In genomic region chr21:31318971-31319370, GRCh38 we compare ENCODE assay signal across 26 cellular contexts.
"Had no signal": no experiment of that assay in that cellular context is flagged by ENCODE, and none has a peak within 500 bp of the region (broad histone marks: within the 10 kb centered on the region; RNA-seq: fewer than 3 reads in every experiment).

No MANE protein-coding gene starts in this region.

- H3K27ac Mint-ChIP-seq: immature natural killer cell; memory B cell; natural killer cell; progenitor cell of endocrine pancreas; stimulated activated naive B cell treated with anti-CD40 and anti-IgM and Interleukin-4, amounts not matched to agents 10 μg/mL and 1 μg/mL and 100 μg/mL, for 72 hours; stimulated activated naive CD8-positive, alpha-beta T cell treated with anti-CD3 and anti-CD28 coated beads, Interleukin-15, Interleukin-2, amounts not matched to agents 100 ng/mL and 50 ng/mL, for 24 hours had no signal

- H3K36me3 ChIP-seq: gastroesophageal sphincter, heart left ventricle, neutrophil, right lobe of liver, thoracic aorta, tibial nerve, upper lobe of right lung, uterus had no signal

- H3K27me3 ChIP-seq: gastroesophageal sphincter, heart left ventricle, neutrophil, right lobe of liver, tibial nerve, upper lobe of right lung, uterus had no signal

- ATAC-seq: effector memory CD8-positive, alpha-beta T cell; gastroesophageal sphincter; heart left ventricle; left lobe of liver; natural killer cell; right lobe of liver; stimulated activated naive B cell treated with anti-CD40 and anti-IgM and Interleukin-4, amounts not matched to agents 10 μg/mL and 1 μg/mL and 100 μg/mL, for 72 hours; upper lobe of right lung had no signal

- H3K9me3 ChIP-seq: gastroesophageal sphincter, heart left ventricle, neutrophil, right lobe of liver, thoracic aorta, tibial nerve, upper lobe of right lung, uterus had no signal

- H3K79me2 ChIP-seq: parathyroid adenoma had no signal

- H3K9me3 Mint-ChIP-seq: effector memory CD8-positive, alpha-beta T cell; immature natural killer cell; memory B cell; natural killer cell; stimulated activated naive B cell treated with anti-CD40 and anti-IgM and Interleukin-4, amounts not matched to agents 10 μg/mL and 1 μg/mL and 100 μg/mL, for 72 hours; stimulated activated naive CD8-positive, alpha-beta T cell treated with anti-CD3 and anti-CD28 coated beads, Interleukin-15, Interleukin-2, amounts not matched to agents 100 ng/mL and 50 ng/mL, for 24 hours had no signal

- DNase-seq: cortex of kidney; effector memory CD8-positive, alpha-beta T cell; foreskin fibroblast; heart left ventricle; hypothalamus; immature natural killer cell; kidney; natural killer cell; right lobe of liver; small intestine; stimulated activated CD4-positive, alpha-beta T cell treated with anti-CD3 and anti-CD28 coated beads, Interleukin-15, amount 100 ng/mL, for 24 hours; stimulated activated CD4-positive, alpha-beta T cell treated with anti-CD3 and anti-CD28 coated beads, Interleukin-2, amount 100 ng/mL, for 48 hours; stimulated activated naive B cell treated with anti-CD40 and anti-IgM and Interleukin-4, amounts not matched to agents 10 μg/mL and 1 μg/mL and 100 μg/mL, for 72 hours; upper lobe of right lung; uterus had no signal

- H3K4me3 ChIP-seq: gastroesophageal sphincter, heart left ventricle, lung, right lobe of liver, thoracic aorta, tibial nerve, upper lobe of right lung, uterus had no signal

- H3K4me1 ChIP-seq: gastroesophageal sphincter, heart left ventricle, parathyroid adenoma, right lobe of liver, tibial nerve, upper lobe of right lung, uterus had no signal

- H3K27me3 Mint-ChIP-seq: effector memory CD8-positive, alpha-beta T cell; memory B cell; progenitor cell of endocrine pancreas; stimulated activated naive B cell treated with anti-CD40 and anti-IgM and Interleukin-4, amounts not matched to agents 10 μg/mL and 1 μg/mL and 100 μg/mL, for 72 hours; stimulated activated naive CD8-positive, alpha-beta T cell treated with anti-CD3 and anti-CD28 coated beads, Interleukin-15, Interleukin-2, amounts not matched to agents 100 ng/mL and 50 ng/mL, for 24 hours had no signal

- H3K27ac ChIP-seq: gastroesophageal sphincter, heart left ventricle, neutrophil, parathyroid adenoma, right lobe of liver, thoracic aorta, tibial nerve, upper lobe of right lung, uterus had no signal

- H3K4me1 Mint-ChIP-seq: memory B cell, neural crest cell had no signal

- H3K4me3 Mint-ChIP-seq: effector memory CD8-positive, alpha-beta T cell; immature natural killer cell; memory B cell; natural killer cell; neural crest cell; stimulated activated naive B cell treated with anti-CD40 and anti-IgM and Interleukin-4, amounts not matched to agents 10 μg/mL and 1 μg/mL and 100 μg/mL, for 72 hours; stimulated activated naive CD8-positive, alpha-beta T cell treated with anti-CD3 and anti-CD28 coated beads, Interleukin-15, Interleukin-2, amounts not matched to agents 100 ng/mL and 50 ng/mL, for 24 hours had no signal

- H3K36me3 Mint-ChIP-seq: memory B cell; natural killer cell; stimulated activated naive B cell treated with anti-CD40 and anti-IgM and Interleukin-4, amounts not matched to agents 10 μg/mL and 1 μg/mL and 100 μg/mL, for 72 hours had no signal

- H2AFZ ChIP-seq: parathyroid adenoma had no signal

- H3K9ac ChIP-seq: parathyroid adenoma had no signal
